Comparison of ENCODE assay signal across 18 cellular contexts in genomic region chr2:234287650-234288049, GRCh38.
DNase-seq lines count a peak whose midpoint lies in the region; ATAC-seq and TF ChIP-seq lines count a peak whose summit lies in the region.
"Had no signal": no experiment of that assay in that cellular context is flagged by ENCODE, and none has a peak within 500 bp of the region (broad histone marks: within the 10 kb centered on the region; RNA-seq: fewer than 3 reads in every experiment).

No MANE protein-coding gene starts in this region.

- H3K27ac Mint-ChIP-seq in activated naive CD8-positive, alpha-beta T cell treated with anti-CD3 and anti-CD28 coated beads, Interleukin-2, amount 10 ng/mL, durations not matched to agents 7 days and 5 days = peak overlapping the region; percentile 8
- H3K27ac Mint-ChIP-seq in activated naive CD8-positive, alpha-beta T cell treated with anti-CD3 and anti-CD28 coated beads for 36 hours = no peak overlapping the region
- peak overlapping the region; percentile 82 for H3K27ac Mint-ChIP-seq in T-helper 17 cell
- peak overlapping the region; percentile 41 to 100 (median 92) for H3K27ac Mint-ChIP-seq in naive thymus-derived CD4-positive, alpha-beta T cell
- no peak overlapping the region for H3K27ac Mint-ChIP-seq in activated CD4-positive, alpha-beta memory T cell treated with anti-CD3 and anti-CD28 coated beads for 36 hours

- intact Hi-C loops in naive thymus-derived CD4-positive, alpha-beta T cell (cut with micrococcal nuclease) = loop anchor here in 1 of 2 donors (2.0 kb wide), 1 partner anchor 311 kb away; no protein-coding TSS in a partner anchor
- intact Hi-C loops in activated CD4-positive, alpha-beta memory T cell treated with anti-CD3 and anti-CD28 coated beads for 36 hours (cut with micrococcal nuclease) = loop anchor here (2.0 kb wide), 1 partner anchor 153 kb away; no protein-coding TSS in a partner anchor

- CTCF ChIA-PET in naive thymus-derived CD4-positive, alpha-beta T cell (lab: Charles Lee) = interaction anchor here (1.3 to 3.6 kb wide), 5 partner anchors 151 to 210 kb away, joined by 4 to 17 read pairs (median 10); no protein-coding TSS in a partner anchor
- CTCF ChIA-PET in activated CD4-positive, alpha-beta memory T cell treated with anti-CD3 and anti-CD28 coated beads for 36 hours (lab: Charles Lee) = interaction anchor here (2.4 to 4.8 kb wide), 3 partner anchors 21 to 210 kb away, joined by 8 to 90 read pairs (median 20); partner anchors contain the start of gene ARL4C

- POLR2A ChIA-PET in activated naive CD8-positive, alpha-beta T cell treated with anti-CD3 and anti-CD28 coated beads, Interleukin-2, amount 10 ng/mL, durations not matched to agents 7 days and 5 days (lab: Charles Lee) = interaction anchor here (1.8 to 9.9 kb wide), 4 partner anchors 152 to 213 kb away, joined by 4 to 273 read pairs (median 86); partner anchors contain the start of gene ARL4C
- POLR2A ChIA-PET in naive thymus-derived CD4-positive, alpha-beta T cell (lab: Charles Lee) = interaction anchor here (0.8 to 12.4 kb wide), 8 partner anchors 12 to 213 kb away, joined by 3 to 270 read pairs (median 8); partner anchors contain the start of gene ARL4C
- POLR2A ChIA-PET in activated CD4-positive, alpha-beta memory T cell treated with anti-CD3 and anti-CD28 coated beads for 36 hours (lab: Charles Lee) = no interaction called here

- H3K27ac ChIP-seq in naive thymus-derived CD4-positive, alpha-beta T cell (ENCODE audit: low read depth, low read length) = no peak overlapping the region
- H3K27ac ChIP-seq: BLaER1, SJCRH30 had no signal

- in situ Hi-C loops in GM13977 (cut with MboI; ENCODE audit: low pct_unique_long_range_greater_than_20kb, low sequenced_read_pairs, unreplicated experiment) = loop anchor here (10.0 kb wide), 1 partner anchor 153 kb away; no protein-coding TSS in a partner anchor

- H3K4me1 Mint-ChIP-seq in activated naive CD8-positive, alpha-beta T cell treated with anti-CD3 and anti-CD28 coated beads, Interleukin-2, amount 10 ng/mL, durations not matched to agents 7 days and 5 days = peaks cover 63% of the 10 kb centered on the region
- H3K4me1 Mint-ChIP-seq in activated naive CD8-positive, alpha-beta T cell treated with anti-CD3 and anti-CD28 coated beads for 36 hours = peaks cover 65% of the 10 kb centered on the region
- peaks cover 40% of the 10 kb centered on the region for H3K4me1 Mint-ChIP-seq in T-helper 17 cell
- peaks cover 37 to 78% (median 57%) of the 10 kb centered on the region in 7 donors for H3K4me1 Mint-ChIP-seq in naive thymus-derived CD4-positive, alpha-beta T cell
- H3K4me1 Mint-ChIP-seq in activated CD4-positive, alpha-beta memory T cell treated with anti-CD3 and anti-CD28 coated beads for 36 hours (ENCODE audit: low read depth) = peaks cover 53% of the 10 kb centered on the region

- H3K4me3 ChIP-seq in naive thymus-derived CD4-positive, alpha-beta T cell (ENCODE audit: low read length) = no peak overlapping the region
- H3K4me3 ChIP-seq: A549, BLaER1, HAP-1, SJCRH30 had no signal

- H3K36me3 Mint-ChIP-seq in activated naive CD8-positive, alpha-beta T cell treated with anti-CD3 and anti-CD28 coated beads, Interleukin-2, amount 10 ng/mL, durations not matched to agents 7 days and 5 days = peaks cover 17% of the 10 kb centered on the region
- H3K36me3 Mint-ChIP-seq in activated naive CD8-positive, alpha-beta T cell treated with anti-CD3 and anti-CD28 coated beads for 36 hours = peaks cover 19% of the 10 kb centered on the region
- H3K36me3 Mint-ChIP-seq in T-helper 17 cell (ENCODE audit: low read depth) = no peaks in the 10 kb centered on the region
- peaks cover 0 to 29% (median 0%) of the 10 kb centered on the region in 5 donors for H3K36me3 Mint-ChIP-seq in naive thymus-derived CD4-positive, alpha-beta T cell
- H3K36me3 Mint-ChIP-seq in activated CD4-positive, alpha-beta memory T cell treated with anti-CD3 and anti-CD28 coated beads for 36 hours = peaks cover 2% of the 10 kb centered on the region

- no peak overlapping the region for H3K4me3 Mint-ChIP-seq in activated naive CD8-positive, alpha-beta T cell treated with anti-CD3 and anti-CD28 coated beads, Interleukin-2, amount 10 ng/mL, durations not matched to agents 7 days and 5 days
- H3K4me3 Mint-ChIP-seq in activated naive CD8-positive, alpha-beta T cell treated with anti-CD3 and anti-CD28 coated beads for 36 hours = no peak overlapping the region
- H3K4me3 Mint-ChIP-seq in T-helper 17 cell = peak overlapping the region; percentile 19
- peak overlapping the region in 1 of 10 donors; percentile 25 for H3K4me3 Mint-ChIP-seq in naive thymus-derived CD4-positive, alpha-beta T cell
- H3K4me3 Mint-ChIP-seq in activated CD4-positive, alpha-beta memory T cell treated with anti-CD3 and anti-CD28 coated beads for 36 hours = no peak overlapping the region

- TF ChIP-seq CTCF in GM13977 (IDR thresholded peaks at IDR 0.05; ENCODE audit: extremely low read depth, insufficient read depth, missing control alignments) = no peak

- DNase-seq in activated naive CD8-positive, alpha-beta T cell treated with anti-CD3 and anti-CD28 coated beads, Interleukin-2, amount 10 ng/mL, durations not matched to agents 7 days and 5 days = no peak
- DNase-seq in activated naive CD8-positive, alpha-beta T cell treated with anti-CD3 and anti-CD28 coated beads for 36 hours = no peak
- DNase-seq in T-helper 17 cell (no peak), OCI-M1 (lab: John Stamatoyannopoulos, UW) (no peak), GM13977 (ENCODE audit: low spot score) (no peak)
- DNase-seq in naive thymus-derived CD4-positive, alpha-beta T cell = no peak
- DNase-seq in activated CD4-positive, alpha-beta memory T cell treated with anti-CD3 and anti-CD28 coated beads for 36 hours = no peak
- DNase-seq: DMS 273 treated with DMSO at 0.1 percent for 48 hours, GDM1, KG1, NCI-H1417, NCI-H187, NCI-H2227 treated with DMSO at 0.1 percent for 48 hours, NCI-H524 had no signal

- H3K36me3 ChIP-seq in naive thymus-derived CD4-positive, alpha-beta T cell (ENCODE audit: control insufficient read depth in 2 of 3, insufficient read depth in 3 of 3, low read length in 3 of 3) = no peaks in the 10 kb centered on the region
- H3K36me3 ChIP-seq: BLaER1, HAP-1, SJCRH30 had no signal

- peaks cover 42 to 49% of the 10 kb centered on the region in 2 donors for H3K4me1 ChIP-seq in naive thymus-derived CD4-positive, alpha-beta T cell (ENCODE audit: control insufficient read depth in 2 of 2, insufficient read depth in 2 of 2, low read length in 2 of 2)
- H3K4me1 ChIP-seq: HAP-1 had no signal

- no peaks in the 10 kb centered on the region for H3K9me3 ChIP-seq in T-helper 17 cell (ENCODE audit: control insufficient read depth, low read length, poor library complexity, severe bottlenecking)
- H3K9me3 ChIP-seq in naive thymus-derived CD4-positive, alpha-beta T cell (ENCODE audit: control insufficient read depth in 2 of 3, low read length in 3 of 3) = no peaks in the 10 kb centered on the region
- H3K9me3 ChIP-seq: A549, HAP-1 had no signal

- H3K27me3 ChIP-seq in naive thymus-derived CD4-positive, alpha-beta T cell (ENCODE audit: control insufficient read depth in 2 of 2, insufficient read depth in 2 of 2, low read length in 2 of 2) = no peaks in the 10 kb centered on the region
- H3K27me3 ChIP-seq: BLaER1, SJCRH30 had no signal

- peaks cover 2% of the 10 kb centered on the region for H3K9me3 Mint-ChIP-seq in activated naive CD8-positive, alpha-beta T cell treated with anti-CD3 and anti-CD28 coated beads, Interleukin-2, amount 10 ng/mL, durations not matched to agents 7 days and 5 days
- H3K9me3 Mint-ChIP-seq in activated naive CD8-positive, alpha-beta T cell treated with anti-CD3 and anti-CD28 coated beads for 36 hours = peaks cover 2% of the 10 kb centered on the region
- H3K9me3 Mint-ChIP-seq in naive thymus-derived CD4-positive, alpha-beta T cell = peaks cover 0 to 6% (median 0%) of the 10 kb centered on the region in 11 donors
- no peaks in the 10 kb centered on the region for H3K9me3 Mint-ChIP-seq in activated CD4-positive, alpha-beta memory T cell treated with anti-CD3 and anti-CD28 coated beads for 36 hours

- no peaks in the 10 kb centered on the region for H3K27me3 Mint-ChIP-seq in activated naive CD8-positive, alpha-beta T cell treated with anti-CD3 and anti-CD28 coated beads, Interleukin-2, amount 10 ng/mL, durations not matched to agents 7 days and 5 days
- H3K27me3 Mint-ChIP-seq in activated naive CD8-positive, alpha-beta T cell treated with anti-CD3 and anti-CD28 coated beads for 36 hours = no peaks in the 10 kb centered on the region
- H3K27me3 Mint-ChIP-seq in T-helper 17 cell = no peaks in the 10 kb centered on the region
- H3K27me3 Mint-ChIP-seq in naive thymus-derived CD4-positive, alpha-beta T cell = no peaks in the 10 kb centered on the region
- H3K27me3 Mint-ChIP-seq in activated CD4-positive, alpha-beta memory T cell treated with anti-CD3 and anti-CD28 coated beads for 36 hours = no peaks in the 10 kb centered on the region

- no peak for ATAC-seq in activated naive CD8-positive, alpha-beta T cell treated with anti-CD3 and anti-CD28 coated beads, Interleukin-2, amount 10 ng/mL, durations not matched to agents 7 days and 5 days (ENCODE audit: low read depth)
- no peak for ATAC-seq in T-helper 17 cell
- no peak for ATAC-seq in naive thymus-derived CD4-positive, alpha-beta T cell
- ATAC-seq: A549 had no signal

Comparison
In these comparisons a context has a peak if more than half of its experiments do, and no peak if none do; other contexts are left out.
1. H3K27ac Mint-ChIP-seq: peak in activated naive CD8-positive, alpha-beta T cell treated with anti-CD3 and anti-CD28 coated beads, Interleukin-2, amount 10 ng/mL, durations not matched to agents 7 days and 5 days (single experiment), T-helper 17 cell (single experiment) and naive thymus-derived CD4-positive, alpha-beta T cell (9 of 9); none in activated naive CD8-positive, alpha-beta T cell treated with anti-CD3 and anti-CD28 coated beads for 36 hours (single experiment) and activated CD4-positive, alpha-beta memory T cell treated with anti-CD3 and anti-CD28 coated beads for 36 hours (single experiment).